8 cellular contexts compared by ENCODE assay signal in the genomic region with DNA sequence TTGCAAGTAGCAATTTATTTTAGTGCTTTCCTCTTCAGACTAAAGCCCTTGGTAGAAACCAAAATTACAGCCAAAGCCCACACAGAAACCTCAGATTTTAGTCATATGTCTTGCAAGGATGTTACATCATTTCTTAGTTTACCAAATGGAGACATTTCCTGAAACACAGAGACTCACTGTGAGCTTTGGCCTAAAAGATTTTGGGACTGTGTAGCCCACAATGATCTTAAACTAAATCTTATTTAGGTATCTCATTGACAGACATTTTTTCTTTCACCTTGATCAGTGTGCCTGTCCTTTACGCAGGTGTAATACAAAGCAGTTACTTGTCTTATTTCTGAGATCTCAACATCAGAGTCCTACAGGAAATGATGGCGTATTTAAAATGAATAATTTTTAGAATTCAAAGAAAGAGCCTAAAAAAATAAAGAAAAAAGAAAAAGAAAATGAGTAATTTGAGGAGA. TPM values are rescaled to one million over a fixed set of nuclear protein-coding genes. Genes with fewer than 3 reads are reported as not detected.
DNase-seq lines count a peak whose midpoint lies in the region; ATAC-seq and TF ChIP-seq lines count a peak whose summit lies in the region.

No MANE protein-coding gene starts in this region.

- peaks cover 77% of the 10 kb centered on the region for H3K4me1 Mint-ChIP-seq in activated T-helper 2 cell treated with anti-CD3 and anti-CD28 coated beads, Interferon-gamma antibody, Interleukin-2, Interleukin-4, amounts not matched to agents 10 μg/mL and 5 μg/mL and 100 μg/mL, durations not matched to agents 14 hours and 24 hours and 36 hours (ENCODE audit: low read depth)

- no peak overlapping the region for H3K27ac ChIP-seq in sigmoid colon

- H3K27ac Mint-ChIP-seq in activated T-helper 2 cell treated with anti-CD3 and anti-CD28 coated beads, Interferon-gamma antibody, Interleukin-2, Interleukin-4, amounts not matched to agents 10 μg/mL and 5 μg/mL and 100 μg/mL, durations not matched to agents 14 hours and 24 hours and 36 hours: peak overlapping the region; percentile 89

- H3K4me3 ChIP-seq in sigmoid colon: no peak overlapping the region

- H3K9me3 ChIP-seq in sigmoid colon: no peaks in the 10 kb centered on the region

- H3K36me3 ChIP-seq in sigmoid colon: no peaks in the 10 kb centered on the region

- intact Hi-C loops in activated T-helper 2 cell treated with anti-CD3 and anti-CD28 coated beads, Interferon-gamma antibody, Interleukin-2, Interleukin-4, amounts not matched to agents 10 μg/mL and 5 μg/mL and 100 μg/mL, durations not matched to agents 14 hours and 24 hours and 36 hours (cut with micrococcal nuclease): loop anchor here (1.0 to 10.0 kb wide), 3 partner anchors 27 to 1794 kb away; a partner anchor contains a TSS
- intact Hi-C loops in sigmoid colon (cut with DNase I): no loop called here

- no peak for TF ChIP-seq POLR2A in sigmoid colon (IDR thresholded peaks at IDR 0.05)

- H3K27me3 Mint-ChIP-seq in activated T-helper 2 cell treated with anti-CD3 and anti-CD28 coated beads, Interferon-gamma antibody, Interleukin-2, Interleukin-4, amounts not matched to agents 10 μg/mL and 5 μg/mL and 100 μg/mL, durations not matched to agents 14 hours and 24 hours and 36 hours (ENCODE audit: low read depth): no peaks in the 10 kb centered on the region

- peak; percentile 30 for ATAC-seq in GM18867 (IDR thresholded peaks at IDR 0.05; ENCODE audit: unreplicated experiment)
- peak; percentile 32 for ATAC-seq in HG03439 (IDR thresholded peaks at IDR 0.05; ENCODE audit: unreplicated experiment)

- 81 to 94% methylated on average over 2 of the region's 2 CpGs for WGBS in sigmoid colon, 2 donors

- H3K9me3 Mint-ChIP-seq in activated T-helper 2 cell treated with anti-CD3 and anti-CD28 coated beads, Interferon-gamma antibody, Interleukin-2, Interleukin-4, amounts not matched to agents 10 μg/mL and 5 μg/mL and 100 μg/mL, durations not matched to agents 14 hours and 24 hours and 36 hours: no peaks in the 10 kb centered on the region

- no peaks in the 10 kb centered on the region for H3K27me3 ChIP-seq in sigmoid colon

- no peak for TF ChIP-seq EP300 in sigmoid colon (IDR thresholded peaks at IDR 0.05)

- no peak for DNase-seq in activated T-helper 2 cell treated with anti-CD3 and anti-CD28 coated beads, Interferon-gamma antibody, Interleukin-2, Interleukin-4, amounts not matched to agents 10 μg/mL and 5 μg/mL and 100 μg/mL, durations not matched to agents 14 hours and 24 hours and 36 hours (ENCODE audit: low spot score)
- DNase-seq in renal cortical epithelial cell (ENCODE audit: low read depth): peak; percentile 65
- DNase-seq in sigmoid colon: no peak
- DNase-seq in hypothalamus (lab: John Stamatoyannopoulos, UW): no peak
- no peak for DNase-seq in NCI-H2196 (lab: John Stamatoyannopoulos, UW; ENCODE audit: unreplicated experiment)
- no peak for DNase-seq in germinal center (ENCODE audit: low spot score)

- no peak overlapping the region for H3K4me3 Mint-ChIP-seq in activated T-helper 2 cell treated with anti-CD3 and anti-CD28 coated beads, Interferon-gamma antibody, Interleukin-2, Interleukin-4, amounts not matched to agents 10 μg/mL and 5 μg/mL and 100 μg/mL, durations not matched to agents 14 hours and 24 hours and 36 hours (ENCODE audit: low read depth)

- H3K36me3 Mint-ChIP-seq in activated T-helper 2 cell treated with anti-CD3 and anti-CD28 coated beads, Interferon-gamma antibody, Interleukin-2, Interleukin-4, amounts not matched to agents 10 μg/mL and 5 μg/mL and 100 μg/mL, durations not matched to agents 14 hours and 24 hours and 36 hours (ENCODE audit: low read depth): no peaks in the 10 kb centered on the region

- no peak for TF ChIP-seq CTCF in sigmoid colon (IDR thresholded peaks at IDR 0.05)

- peaks cover 0 to 18% (median 11%) of the 10 kb centered on the region in 4 donors for H3K4me1 ChIP-seq in sigmoid colon

RNA-seq across cellular contexts. Expression of a gene that starts 27.8 kb away (rescaled TPM):
- total RNA-seq in activated T-helper 2 cell treated with anti-CD3 and anti-CD28 coated beads, Interferon-gamma antibody, Interleukin-2, Interleukin-4, amounts not matched to agents 10 μg/mL and 5 μg/mL and 100 μg/mL, durations not matched to agents 14 hours and 24 hours and 36 hours: 16.7 and 17.9 TPM in 2 replicates
- total RNA-seq in renal cortical epithelial cell (18.8 and 20.8 TPM in 2 replicates), sigmoid colon (1 to 10 TPM; 7.3 to 8.3 (median 8.0) TPM)
- 1 to 10 TPM; 2.4 to 4.8 (median 3.2) TPM for polyA plus RNA-seq in sigmoid colon
